ENCODE assay signal across 10 cellular contexts in genomic region chr2:164739966-164740365, GRCh38.
DNase-seq lines count a peak whose midpoint lies in the region; ATAC-seq, FAIRE-seq and TF ChIP-seq lines count a peak whose summit lies in the region.
"Had no signal": no experiment of that assay in that cellular context is flagged by ENCODE, and none has a peak within 500 bp of the region (broad histone marks: within the 10 kb centered on the region; RNA-seq: fewer than 3 reads in every experiment).

No MANE protein-coding gene starts in this region.

- H3K4me1 ChIP-seq in SJSA1 (replicated peaks) (peaks cover 19% of the 10 kb centered on the region), smooth muscle cell (ENCODE audit: low read depth) (no peaks in the 10 kb centered on the region), upper lobe of right lung (no peaks in the 10 kb centered on the region), kidney (ENCODE audit: control insufficient read depth in 1 of 2, insufficient read depth in 1 of 2, low read depth in 1 of 2, low read length in 2 of 2) (peaks cover 3 to 15% of the 10 kb centered on the region in 2 donors)

- H3K4me3 ChIP-seq in SJSA1: no peak overlapping the region
- H3K4me3 ChIP-seq in fibroblast of pulmonary artery (replicated peaks; ENCODE audit: low read depth, low read length): no peak overlapping the region
- H3K4me3 ChIP-seq in smooth muscle cell: no peak overlapping the region
- no peak overlapping the region for H3K4me3 ChIP-seq in upper lobe of right lung
- H3K4me3 ChIP-seq in kidney (ENCODE audit: low read length in 2 of 2): no peak overlapping the region
- H3K4me3 ChIP-seq: SJCRH30 had no signal

- H3K36me3 ChIP-seq in SJSA1 (no peaks in the 10 kb centered on the region), smooth muscle cell (ENCODE audit: low read depth) (no peaks in the 10 kb centered on the region), upper lobe of right lung (peaks cover 4% of the 10 kb centered on the region), kidney (ENCODE audit: control insufficient read depth in 1 of 2, insufficient read depth in 2 of 2, low read length in 2 of 2) (no peaks in the 10 kb centered on the region)
- H3K36me3 ChIP-seq: SJCRH30 had no signal

- peak overlapping the region; percentile 52 for H3K4me2 ChIP-seq in smooth muscle cell

- H2AFZ ChIP-seq in smooth muscle cell (ENCODE audit: low read depth): no peak overlapping the region

- H3F3A ChIP-seq in smooth muscle cell (ENCODE audit: low read depth): peaks cover 9% of the 10 kb centered on the region

- peak; percentile 37 for DNase-seq in H4 (ENCODE audit: low spot score)
- DNase-seq in SJSA1 (ENCODE audit: low read depth in 1 of 2, low spot score in 2 of 2): peak; percentile 53 to 84
- peak; percentile 61 for DNase-seq in fibroblast of pulmonary artery (ENCODE audit: low read depth)
- no peak for DNase-seq in smooth muscle cell (lab: John Stamatoyannopoulos, UW; ENCODE audit: unreplicated experiment)
- DNase-seq in NCI-H2196 treated with DMSO at 0.1 percent for 48 hours (lab: John Stamatoyannopoulos, UW; ENCODE audit: unreplicated experiment): no peak
- no peak for DNase-seq in upper lobe of right lung
- no peak for DNase-seq in kidney
- DNase-seq: NCI-H187, SJCRH30 had no signal

- FAIRE-seq in kidney (lab: Jason Lieb, UNC): no peak

- H3K79me2 ChIP-seq in smooth muscle cell (ENCODE audit: low read depth): no peaks in the 10 kb centered on the region

- no peak for ATAC-seq in HG03025 (IDR thresholded peaks at IDR 0.05; ENCODE audit: low FRiP score, unreplicated experiment)
- no peak for ATAC-seq in upper lobe of right lung

- H3K27me3 ChIP-seq in SJSA1 (replicated peaks) (no peaks in the 10 kb centered on the region), smooth muscle cell (ENCODE audit: low read depth) (no peaks in the 10 kb centered on the region), upper lobe of right lung (no peaks in the 10 kb centered on the region)
- H3K27me3 ChIP-seq: SJCRH30 had no signal

- TF ChIP-seq CTCF in fibroblast of pulmonary artery (IDR thresholded peaks at IDR 0.05; ENCODE audit: low read length, missing control alignments): no peak
- TF ChIP-seq CTCF in smooth muscle cell (IDR thresholded peaks at IDR 0.05; ENCODE audit: borderline replicate concordance, insufficient read depth, poor library complexity, severe bottlenecking): no peak
- no peak for TF ChIP-seq CTCF in upper lobe of right lung (IDR thresholded peaks at IDR 0.05)
- no peak for TF ChIP-seq CTCF in kidney (IDR thresholded peaks at IDR 0.05; ENCODE audit: borderline replicate concordance, extremely low read depth, insufficient read depth)

- intact Hi-C loops in upper lobe of right lung (cut with DNase I): loop anchor here (10.0 kb wide), 1 partner anchor 175 kb away; no protein-coding TSS in a partner anchor
- intact Hi-C loops in kidney (cut with DNase I): loop anchor here (10.0 kb wide), 1 partner anchor 175 kb away; no protein-coding TSS in a partner anchor

- H3K9ac ChIP-seq in smooth muscle cell (ENCODE audit: low read depth) (no peak overlapping the region), kidney (ENCODE audit: low read length in 2 of 2) (no peak overlapping the region)

- WGBS in smooth muscle cell (ENCODE audit: low lambda C conversion rate): 31% methylated on average over 3 of the region's 3 CpGs

- peak overlapping the region; percentile 55 for H3K27ac ChIP-seq in SJSA1
- peak overlapping the region; percentile 55 for H3K27ac ChIP-seq in smooth muscle cell (ENCODE audit: low read depth)
- no peak overlapping the region for H3K27ac ChIP-seq in upper lobe of right lung
- H3K27ac ChIP-seq in kidney (ENCODE audit: low read depth in 2 of 2, low read length in 2 of 2): peak overlapping the region in 1 of 2 donors; percentile 13
- H3K27ac ChIP-seq: SJCRH30 had no signal

- no peaks in the 10 kb centered on the region for H3K9me3 ChIP-seq in SJSA1 (replicated peaks)
- no peaks in the 10 kb centered on the region for H3K9me3 ChIP-seq in smooth muscle cell (replicated peaks; ENCODE audit: low read depth)
- no peaks in the 10 kb centered on the region for H3K9me3 ChIP-seq in upper lobe of right lung
- H3K9me3 ChIP-seq in kidney (ENCODE audit: control insufficient read depth in 1 of 2, low read length in 2 of 2): no peaks in the 10 kb centered on the region
- H3K9me3 ChIP-seq: SJCRH30 had no signal

- no peaks in the 10 kb centered on the region for H4K20me1 ChIP-seq in smooth muscle cell (ENCODE audit: low read depth)

Comparison
In these comparisons a context has a peak if more than half of its experiments do, and no peak if none do; other contexts are left out.
1. DNase-seq: peak in H4 (single experiment), SJSA1 (2 of 2) and fibroblast of pulmonary artery (single experiment); none in smooth muscle cell (single experiment), NCI-H2196 treated with DMSO at 0.1 percent for 48 hours (single experiment), upper lobe of right lung (single experiment) and kidney (single experiment).